ENCODE assay signal across 10 cellular contexts in genomic region chr17:32627233-32628008, GRCh38.
DNase-seq lines count a peak whose midpoint lies in the region; ATAC-seq lines count a peak whose summit lies in the region.
"Had no signal": no experiment of that assay in that cellular context is flagged by ENCODE, and none has a peak within 500 bp of the region (broad histone marks: within the 10 kb centered on the region; RNA-seq: fewer than 3 reads in every experiment).

No MANE protein-coding gene starts in this region.

- H3K4me3 ChIP-seq in NT2/D1 (ENCODE audit: insufficient read length, low read depth) (no peak overlapping the region), skeletal muscle satellite cell (ENCODE audit: low read length) (peak overlapping the region; percentile 0)
- H3K4me3 ChIP-seq: lung had no signal

- DNase-seq in NCI-H1105 treated with DMSO at 0.1 percent for 48 hours (lab: John Stamatoyannopoulos, UW) (peak; percentile 97), NT2/D1 (ENCODE audit: low read depth, low spot score) (peak; percentile 51), hippocampal formation (lab: John Stamatoyannopoulos, UW) (peak; percentile 74 to 77)
- no peak for DNase-seq in stimulated activated CD4-positive, alpha-beta T cell treated with anti-CD3 and anti-CD28 coated beads, Interleukin-2, amount 100 ng/mL, for 24 hours
- no peak for DNase-seq in naive thymus-derived CD8-positive, alpha-beta T cell
- no peak for DNase-seq in effector memory CD8-positive, alpha-beta T cell
- DNase-seq: activated B cell treated with CpG ODN at 0.5 μM for 24 hours had no signal

- no peak overlapping the region for H3K27ac Mint-ChIP-seq in naive thymus-derived CD8-positive, alpha-beta T cell
- no peak overlapping the region for H3K27ac Mint-ChIP-seq in effector memory CD8-positive, alpha-beta T cell
- H3K27ac Mint-ChIP-seq: activated B cell treated with CpG ODN at 0.5 μM for 24 hours had no signal

- no peak overlapping the region for H3K9ac ChIP-seq in NT2/D1 (ENCODE audit: insufficient read length, low read depth)
- H3K9ac ChIP-seq in skeletal muscle satellite cell (ENCODE audit: low read depth, low read length): no peak overlapping the region

- H3K9me3 ChIP-seq in NT2/D1 (ENCODE audit: insufficient read depth, low read length) (no peaks in the 10 kb centered on the region), skeletal muscle satellite cell (replicated peaks; ENCODE audit: low read length) (no peaks in the 10 kb centered on the region)

- no peaks in the 10 kb centered on the region for H3K4me1 Mint-ChIP-seq in naive thymus-derived CD8-positive, alpha-beta T cell
- H3K4me1 Mint-ChIP-seq in effector memory CD8-positive, alpha-beta T cell (ENCODE audit: low read depth in 2 of 2): no peaks in the 10 kb centered on the region
- H3K4me1 Mint-ChIP-seq: activated B cell treated with CpG ODN at 0.5 μM for 24 hours had no signal

- H3K4me3 Mint-ChIP-seq in naive thymus-derived CD8-positive, alpha-beta T cell: no peak overlapping the region
- no peak overlapping the region for H3K4me3 Mint-ChIP-seq in effector memory CD8-positive, alpha-beta T cell
- H3K4me3 Mint-ChIP-seq: activated B cell treated with CpG ODN at 0.5 μM for 24 hours had no signal

- peaks cover 0 to 2% (median 0%) of the 10 kb centered on the region in 5 donors for H3K27me3 Mint-ChIP-seq in naive thymus-derived CD8-positive, alpha-beta T cell
- H3K27me3 Mint-ChIP-seq in effector memory CD8-positive, alpha-beta T cell: no peaks in the 10 kb centered on the region
- H3K27me3 Mint-ChIP-seq: activated B cell treated with CpG ODN at 0.5 μM for 24 hours had no signal

- no peaks in the 10 kb centered on the region for H3K9me3 Mint-ChIP-seq in naive thymus-derived CD8-positive, alpha-beta T cell
- no peaks in the 10 kb centered on the region for H3K9me3 Mint-ChIP-seq in effector memory CD8-positive, alpha-beta T cell
- H3K9me3 Mint-ChIP-seq: activated B cell treated with CpG ODN at 0.5 μM for 24 hours had no signal

- POLR2A ChIA-PET in naive thymus-derived CD8-positive, alpha-beta T cell (lab: Charles Lee): no interaction called here

- H3K27me3 ChIP-seq in NT2/D1 (ENCODE audit: insufficient read depth, insufficient read length) (no peaks in the 10 kb centered on the region), skeletal muscle satellite cell (ENCODE audit: control insufficient read depth, insufficient read depth, low read length) (no peaks in the 10 kb centered on the region)

- H3K4me1 ChIP-seq in NT2/D1 (ENCODE audit: insufficient read depth, insufficient read length) (no peaks in the 10 kb centered on the region), skeletal muscle satellite cell (ENCODE audit: control insufficient read depth, insufficient read depth, low read length) (peaks cover 14% of the 10 kb centered on the region)

- no peak for ATAC-seq in HG03135 (IDR thresholded peaks at IDR 0.05; ENCODE audit: unreplicated experiment)
- ATAC-seq in naive thymus-derived CD8-positive, alpha-beta T cell: no peak
- no peak for ATAC-seq in effector memory CD8-positive, alpha-beta T cell (replicated peaks)

- H3K36me3 Mint-ChIP-seq in naive thymus-derived CD8-positive, alpha-beta T cell: no peaks in the 10 kb centered on the region
- H3K36me3 Mint-ChIP-seq in effector memory CD8-positive, alpha-beta T cell (ENCODE audit: insufficient read depth): no peaks in the 10 kb centered on the region

- H3K36me3 ChIP-seq in NT2/D1 (ENCODE audit: insufficient read depth, insufficient read length, low read length) (no peaks in the 10 kb centered on the region), skeletal muscle satellite cell (ENCODE audit: insufficient read depth, low read length) (no peaks in the 10 kb centered on the region)

- peak overlapping the region; percentile 2 for H3K4me2 ChIP-seq in skeletal muscle satellite cell (ENCODE audit: low read length)

Comparison
In these comparisons a context has a peak if more than half of its experiments do, and no peak if none do; other contexts are left out.
1. DNase-seq: peak in NCI-H1105 treated with DMSO at 0.1 percent for 48 hours (single experiment), NT2/D1 (single experiment) and hippocampal formation (2 of 2); none in stimulated activated CD4-positive, alpha-beta T cell treated with anti-CD3 and anti-CD28 coated beads, Interleukin-2, amount 100 ng/mL, for 24 hours (0 of 2), naive thymus-derived CD8-positive, alpha-beta T cell (0 of 10) and effector memory CD8-positive, alpha-beta T cell (0 of 3).